Comparison of ENCODE assay signal across 2 cellular contexts in genomic region chr11:117128289-117128688, GRCh38.
TF ChIP-seq lines count a peak whose summit lies in the region.

No MANE protein-coding gene starts in this region.

TF ChIP-seq in liver, 16 proteins besides CTCF, POLR2A, EP300 and RAD21:
- TF ChIP-seq ZBTB33 (IDR thresholded peaks at IDR 0.05) (no peak), FOXA1 (IDR thresholded peaks at IDR 0.05) (no peak), TAF1 (conservative IDR thresholded peaks at IDR 0.05) (no peak), JUND (IDR thresholded peaks at IDR 0.05) (no peak), GABPA (IDR thresholded peaks at IDR 0.05 in 1 of 2, conservative IDR thresholded peaks at IDR 0.05 in 1 of 2) (no peak), SP1 (IDR thresholded peaks at IDR 0.05) (no peak), EGR1 (IDR thresholded peaks at IDR 0.05; ENCODE audit: low read depth in 2 of 2) (no peak), ATF3 (IDR thresholded peaks at IDR 0.05) (no peak), REST (IDR thresholded peaks at IDR 0.05) (no peak), YY1 (IDR thresholded peaks at IDR 0.05) (no peak), NR2F2 (IDR thresholded peaks at IDR 0.05) (no peak), MAX (IDR thresholded peaks at IDR 0.05) (no peak), RXRA (IDR thresholded peaks at IDR 0.05) (no peak), HNF4G (IDR thresholded peaks at IDR 0.05) (no peak), HNF4A (conservative IDR thresholded peaks at IDR 0.05) (peak in 1 of 2 donors; percentile 24), FOXA2 (IDR thresholded peaks at IDR 0.05) (peak; percentile 17)
TF ChIP-seq in liver: peak in this region for 2.

TF ChIP-seq in HepG2, 621 proteins besides CTCF, POLR2A, EP300 and RAD21:
- TF ChIP-seq XBP1 (CRISPR knock-in tag; IDR thresholded peaks at IDR 0.05), result no peak
- no peak for TF ChIP-seq ZNF609 (CRISPR knock-in tag; IDR thresholded peaks at IDR 0.05; ENCODE audit: borderline replicate concordance)
- no peak for TF ChIP-seq GTF2F1 (IDR thresholded peaks at IDR 0.05; ENCODE audit: low read length)
- no peak for TF ChIP-seq ATF2 (CRISPR knock-in tag; IDR thresholded peaks at IDR 0.05)
- TF ChIP-seq MXD1 (CRISPR knock-in tag; IDR thresholded peaks at IDR 0.05), result no peak
- TF ChIP-seq ZNF280D (CRISPR knock-in tag; IDR thresholded peaks at IDR 0.05), result no peak
- TF ChIP-seq NCOA2 (CRISPR knock-in tag; IDR thresholded peaks at IDR 0.05), result no peak
- TF ChIP-seq ZNF557 (CRISPR knock-in tag; IDR thresholded peaks at IDR 0.05), result no peak
- TF ChIP-seq ZFX (CRISPR knock-in tag; IDR thresholded peaks at IDR 0.05; ENCODE audit: low read depth), result no peak
- TF ChIP-seq AGO1 (IDR thresholded peaks at IDR 0.05; ENCODE audit: low read depth, low read length, poor library complexity, severe bottlenecking), result no peak
- TF ChIP-seq TCF7 (IDR thresholded peaks at IDR 0.05; ENCODE audit: low read depth), result no peak
- TF ChIP-seq BCL6 (CRISPR knock-in tag; IDR thresholded peaks at IDR 0.05), result no peak
- no peak for TF ChIP-seq HDAC1 (CRISPR knock-in tag; IDR thresholded peaks at IDR 0.05)
